32 cellular contexts compared by ENCODE assay signal in genomic region chr7:155303897-155304296, GRCh38.
"Had no signal": no experiment of that assay in that cellular context is flagged by ENCODE, and none has a peak within 500 bp of the region (broad histone marks: within the 10 kb centered on the region; RNA-seq: fewer than 3 reads in every experiment).

No MANE protein-coding gene starts in this region.

- H3K4me3 Mint-ChIP-seq: activated CD8-positive, alpha-beta T cell treated with anti-CD3 and anti-CD28 coated beads for 36 hours; activated naive CD4-positive, alpha-beta T cell treated with anti-CD3 and anti-CD28 coated beads for 36 hours; activated naive CD8-positive, alpha-beta T cell treated with anti-CD3 and anti-CD28 coated beads for 36 hours; dendritic cell treated with granulocyte-macrophage colony-stimulating factor and Interleukin-4, amounts not matched to agents 40 ng/mL and 50 ng/mL, for 4 days; immature natural killer cell; natural killer cell; stimulated activated memory B cell treated with anti-CD40 and anti-IgM and Interleukin-4, amounts not matched to agents 10 μg/mL and 1 μg/mL and 100 μg/mL, for 72 hours; stimulated activated naive CD8-positive, alpha-beta T cell treated with anti-CD3 and anti-CD28 coated beads, Interleukin-15, amount 100 ng/mL, for 72 hours had no signal

- H3K9me3 Mint-ChIP-seq: activated CD8-positive, alpha-beta T cell treated with anti-CD3 and anti-CD28 coated beads for 36 hours; activated naive CD4-positive, alpha-beta T cell treated with anti-CD3 and anti-CD28 coated beads for 36 hours; activated naive CD8-positive, alpha-beta T cell treated with anti-CD3 and anti-CD28 coated beads for 36 hours; dendritic cell treated with granulocyte-macrophage colony-stimulating factor and Interleukin-4, amounts not matched to agents 40 ng/mL and 50 ng/mL, for 4 days; immature natural killer cell; natural killer cell; stimulated activated memory B cell treated with anti-CD40 and anti-IgM and Interleukin-4, amounts not matched to agents 10 μg/mL and 1 μg/mL and 100 μg/mL, for 72 hours; stimulated activated naive CD8-positive, alpha-beta T cell treated with anti-CD3 and anti-CD28 coated beads, Interleukin-15, amount 100 ng/mL, for 72 hours had no signal

- H3K36me3 ChIP-seq: ovary had no signal

- H3K27me3 ChIP-seq: ascending aorta, esophagus muscularis mucosa, foreskin keratinocyte, heart left ventricle, neutrophil, ovary, sigmoid colon, thyroid gland, upper lobe of left lung had no signal

- H3K27ac ChIP-seq: ascending aorta, esophagus muscularis mucosa, foreskin keratinocyte, heart left ventricle, neutrophil, ovary, sigmoid colon, thyroid gland, upper lobe of left lung, WERI-Rb-1 had no signal

- H3K9me3 ChIP-seq: ascending aorta, esophagus muscularis mucosa, heart left ventricle, neutrophil, ovary, sigmoid colon, thyroid gland, upper lobe of left lung had no signal

- DNase-seq: activated CD4-positive, alpha-beta T cell treated with anti-CD3 and anti-CD28 coated beads, Interleukin-2, amount 50 U/mL, for 1 hour; activated CD4-positive, CD25-positive, alpha-beta regulatory T cell treated with anti-CD3 and anti-CD28 coated beads, Interleukin-2, amount 50 U/mL, for 72 hours; activated CD8-positive, alpha-beta T cell treated with anti-CD3 and anti-CD28 coated beads for 36 hours; activated effector memory CD4-positive, alpha-beta T cell treated with Interleukin-2 at 50 U/mL for 16 hours; activated naive CD4-positive, alpha-beta T cell treated with anti-CD3 and anti-CD28 coated beads for 36 hours; activated naive CD8-positive, alpha-beta T cell treated with anti-CD3 and anti-CD28 coated beads for 36 hours; activated T-cell treated with anti-CD3 and anti-CD28 coated beads for 4 hours; central memory CD4-positive, alpha-beta T cell; foreskin keratinocyte; heart left ventricle; hypothalamus; immature natural killer cell; kidney; natural killer cell; ovary; sigmoid colon; small intestine; stimulated activated CD4-positive, alpha-beta T cell treated with anti-CD3 and anti-CD28 coated beads, Interleukin-1b, Interleukin-23, amount 100 ng/mL, for 48 hours; stimulated activated CD4-positive, alpha-beta T cell treated with anti-CD3 and anti-CD28 coated beads, Interleukin-4, amount 100 ng/mL, for 4 hours; stimulated activated CD8-positive, alpha-beta memory T cell treated with anti-CD3 and anti-CD28 coated beads, Interleukin-4, amount 100 ng/mL, for 48 hours; stimulated activated naive CD8-positive, alpha-beta T cell treated with anti-CD3 and anti-CD28 coated beads, Interleukin-15, amount 100 ng/mL, for 72 hours; substantia nigra; T1000; thyroid gland; upper lobe of left lung; WERI-Rb-1 had no signal

- H3K27me3 Mint-ChIP-seq: activated CD8-positive, alpha-beta T cell treated with anti-CD3 and anti-CD28 coated beads for 36 hours; activated naive CD8-positive, alpha-beta T cell treated with anti-CD3 and anti-CD28 coated beads for 36 hours; dendritic cell treated with granulocyte-macrophage colony-stimulating factor and Interleukin-4, amounts not matched to agents 40 ng/mL and 50 ng/mL, for 4 days; progenitor cell of endocrine pancreas; stimulated activated memory B cell treated with anti-CD40 and anti-IgM and Interleukin-4, amounts not matched to agents 10 μg/mL and 1 μg/mL and 100 μg/mL, for 72 hours; stimulated activated naive CD8-positive, alpha-beta T cell treated with anti-CD3 and anti-CD28 coated beads, Interleukin-15, amount 100 ng/mL, for 72 hours had no signal

- FAIRE-seq: kidney, small intestine had no signal

- H3K27ac Mint-ChIP-seq: activated CD8-positive, alpha-beta T cell treated with anti-CD3 and anti-CD28 coated beads for 36 hours; activated naive CD4-positive, alpha-beta T cell treated with anti-CD3 and anti-CD28 coated beads for 36 hours; activated naive CD8-positive, alpha-beta T cell treated with anti-CD3 and anti-CD28 coated beads for 36 hours; dendritic cell treated with granulocyte-macrophage colony-stimulating factor and Interleukin-4, amounts not matched to agents 40 ng/mL and 50 ng/mL, for 4 days; natural killer cell; progenitor cell of endocrine pancreas; stimulated activated memory B cell treated with anti-CD40 and anti-IgM and Interleukin-4, amounts not matched to agents 10 μg/mL and 1 μg/mL and 100 μg/mL, for 72 hours; stimulated activated naive CD8-positive, alpha-beta T cell treated with anti-CD3 and anti-CD28 coated beads, Interleukin-15, amount 100 ng/mL, for 72 hours had no signal

- H3K4me3 ChIP-seq: ascending aorta, esophagus muscularis mucosa, heart left ventricle, ovary, sigmoid colon, thyroid gland, upper lobe of left lung had no signal

- ATAC-seq: activated CD8-positive, alpha-beta T cell treated with anti-CD3 and anti-CD28 coated beads for 36 hours; foreskin keratinocyte; heart left ventricle; natural killer cell; stimulated activated memory B cell treated with anti-CD40 and anti-IgM and Interleukin-4, amounts not matched to agents 10 μg/mL and 1 μg/mL and 100 μg/mL, for 72 hours; stimulated activated naive CD8-positive, alpha-beta T cell treated with anti-CD3 and anti-CD28 coated beads, Interleukin-15, amount 100 ng/mL, for 72 hours had no signal
